Comparison of ENCODE assay signal across 8 cellular contexts in the genomic region with DNA sequence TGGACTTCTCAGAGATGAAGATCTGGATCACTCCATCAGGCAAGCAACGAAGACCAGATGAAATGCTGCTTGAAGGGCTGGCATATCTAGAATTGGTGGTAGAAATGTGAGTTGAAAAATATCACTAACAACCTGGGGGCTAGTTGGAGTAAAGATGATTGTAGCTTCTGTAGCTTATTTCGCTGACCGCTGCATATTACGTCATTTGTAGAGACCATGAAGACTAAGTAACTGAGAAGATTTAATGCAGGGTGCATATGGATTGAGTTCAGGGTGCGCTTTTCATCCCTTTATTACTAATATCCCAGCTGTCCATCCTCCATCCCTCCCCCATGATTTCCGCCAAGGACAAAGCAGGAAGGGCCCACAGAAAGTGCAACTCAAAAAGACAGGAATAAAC.
"Had no signal": no experiment of that assay in that cellular context is flagged by ENCODE, and none has a peak within 500 bp of the region (broad histone marks: within the 10 kb centered on the region; RNA-seq: fewer than 3 reads in every experiment).

No MANE protein-coding gene starts in this region.

- DNase-seq: GDM1, GF-D8 had no signal

- ATAC-seq: GM12878 had no signal

- H3K4me3 ChIP-seq: GM12878 had no signal

- FAIRE-seq: G401.6, GM12878, GM12891, GM12892, GM18507, GM19239 had no signal
